ENCODE assay signal across 8 cellular contexts in genomic region chr1:64898107-64898861, GRCh38.
DNase-seq lines count a peak whose midpoint lies in the region; ATAC-seq lines count a peak whose summit lies in the region.

No MANE protein-coding gene starts in this region.

- intact Hi-C loops in activated T-helper 1 cell treated with anti-CD3 and anti-CD28 coated beads, Interleukin-12 subunit alpha, Interleukin-12 subunit beta, Interleukin-2, Interleukin-4 antibody, amounts not matched to agents 30 ng/mL and 10 ng/mL and 1 ng/mL, durations not matched to agents 14 hours and 24 hours and 36 hours (cut with micrococcal nuclease): loop anchor here (1.0 to 2.0 kb wide), 2 partner anchors 9 to 15 kb away; no protein-coding TSS in a partner anchor
- intact Hi-C loops in Right ventricle myocardium superior (cut with DNase I): no loop called here

- no peaks in the 10 kb centered on the region for H3K27me3 ChIP-seq in CD8-positive, alpha-beta memory T cell (ENCODE audit: insufficient read depth, low read length, poor library complexity, severe bottlenecking)

- H3K27me3 Mint-ChIP-seq in activated T-helper 1 cell treated with anti-CD3 and anti-CD28 coated beads, Interleukin-12 subunit alpha, Interleukin-12 subunit beta, Interleukin-2, Interleukin-4 antibody, amounts not matched to agents 30 ng/mL and 10 ng/mL and 1 ng/mL, durations not matched to agents 14 hours and 24 hours and 36 hours (ENCODE audit: insufficient read depth): no peaks in the 10 kb centered on the region
- H3K27me3 Mint-ChIP-seq in CD8-positive, alpha-beta memory T cell: no peaks in the 10 kb centered on the region

- H3K27ac Mint-ChIP-seq in activated T-helper 1 cell treated with anti-CD3 and anti-CD28 coated beads, Interleukin-12 subunit alpha, Interleukin-12 subunit beta, Interleukin-2, Interleukin-4 antibody, amounts not matched to agents 30 ng/mL and 10 ng/mL and 1 ng/mL, durations not matched to agents 14 hours and 24 hours and 36 hours: peak overlapping the region; percentile 3
- peak overlapping the region in 3 of 8 donors; percentile 38 to 58 (median 43) for H3K27ac Mint-ChIP-seq in CD8-positive, alpha-beta memory T cell

- DNase-seq in AG08395 (ENCODE audit: low spot score) (peak; percentile 94), NCI-H2029 (lab: John Stamatoyannopoulos, UW) (peak; percentile 66), Right ventricle myocardium superior (peak; percentile 85), pulmonary artery endothelial cell (ENCODE audit: low read depth, low spot score) (peak; percentile 93)
- DNase-seq in activated T-helper 1 cell treated with anti-CD3 and anti-CD28 coated beads, Interleukin-12 subunit alpha, Interleukin-12 subunit beta, Interleukin-2, Interleukin-4 antibody, amounts not matched to agents 30 ng/mL and 10 ng/mL and 1 ng/mL, durations not matched to agents 14 hours and 24 hours and 36 hours (ENCODE audit: low spot score): no peak
- no peak for DNase-seq in CD8-positive, alpha-beta memory T cell

- no peak overlapping the region for H3K4me3 Mint-ChIP-seq in activated T-helper 1 cell treated with anti-CD3 and anti-CD28 coated beads, Interleukin-12 subunit alpha, Interleukin-12 subunit beta, Interleukin-2, Interleukin-4 antibody, amounts not matched to agents 30 ng/mL and 10 ng/mL and 1 ng/mL, durations not matched to agents 14 hours and 24 hours and 36 hours
- H3K4me3 Mint-ChIP-seq in CD8-positive, alpha-beta memory T cell: peak overlapping the region in 3 of 7 donors; percentile 22 to 35 (median 28)

- H3K27ac ChIP-seq in CD8-positive, alpha-beta memory T cell (ENCODE audit: low read depth, low read length): no peak overlapping the region

- peaks cover 7% of the 10 kb centered on the region for H3K36me3 Mint-ChIP-seq in activated T-helper 1 cell treated with anti-CD3 and anti-CD28 coated beads, Interleukin-12 subunit alpha, Interleukin-12 subunit beta, Interleukin-2, Interleukin-4 antibody, amounts not matched to agents 30 ng/mL and 10 ng/mL and 1 ng/mL, durations not matched to agents 14 hours and 24 hours and 36 hours (ENCODE audit: low read depth)
- peaks cover 0 to 3% (median 0%) of the 10 kb centered on the region in 3 donors for H3K36me3 Mint-ChIP-seq in CD8-positive, alpha-beta memory T cell

- no peaks in the 10 kb centered on the region for H3K9me3 Mint-ChIP-seq in activated T-helper 1 cell treated with anti-CD3 and anti-CD28 coated beads, Interleukin-12 subunit alpha, Interleukin-12 subunit beta, Interleukin-2, Interleukin-4 antibody, amounts not matched to agents 30 ng/mL and 10 ng/mL and 1 ng/mL, durations not matched to agents 14 hours and 24 hours and 36 hours
- H3K9me3 Mint-ChIP-seq in CD8-positive, alpha-beta memory T cell: no peaks in the 10 kb centered on the region

- peaks cover 71% of the 10 kb centered on the region for H3K4me1 Mint-ChIP-seq in activated T-helper 1 cell treated with anti-CD3 and anti-CD28 coated beads, Interleukin-12 subunit alpha, Interleukin-12 subunit beta, Interleukin-2, Interleukin-4 antibody, amounts not matched to agents 30 ng/mL and 10 ng/mL and 1 ng/mL, durations not matched to agents 14 hours and 24 hours and 36 hours (ENCODE audit: low read depth)
- peaks cover 91 to 99% (median 99%) of the 10 kb centered on the region in 3 donors for H3K4me1 Mint-ChIP-seq in CD8-positive, alpha-beta memory T cell

- no peak overlapping the region for H3K4me3 ChIP-seq in CD8-positive, alpha-beta memory T cell (ENCODE audit: low read length)

- ATAC-seq in GM18502 (IDR thresholded peaks at IDR 0.05; ENCODE audit: poor library complexity, unreplicated experiment) (peak; percentile 62), HG02870 (IDR thresholded peaks at IDR 0.05; ENCODE audit: unreplicated experiment) (peak; percentile 45), Right ventricle myocardium superior (ENCODE audit: poor library complexity) (peak; percentile 96)

- H3K9me3 ChIP-seq in CD8-positive, alpha-beta memory T cell (ENCODE audit: low read length): no peaks in the 10 kb centered on the region

- peaks cover 71% of the 10 kb centered on the region for H3K4me1 ChIP-seq in CD8-positive, alpha-beta memory T cell (ENCODE audit: insufficient read depth, low read length)

- no peaks in the 10 kb centered on the region for H3K36me3 ChIP-seq in CD8-positive, alpha-beta memory T cell (ENCODE audit: insufficient read depth, low read length)

- POLR2A ChIA-PET in CD8-positive, alpha-beta memory T cell (lab: Charles Lee): no interaction called here

- CTCF ChIA-PET in CD8-positive, alpha-beta memory T cell (lab: Charles Lee): no interaction called here

Comparison
In these comparisons a context has a peak if more than half of its experiments do, and no peak if none do; other contexts are left out.
1. DNase-seq: peak in AG08395 (single experiment), NCI-H2029 (single experiment), Right ventricle myocardium superior (single experiment) and pulmonary artery endothelial cell (single experiment); none in activated T-helper 1 cell treated with anti-CD3 and anti-CD28 coated beads, Interleukin-12 subunit alpha, Interleukin-12 subunit beta, Interleukin-2, Interleukin-4 antibody, amounts not matched to agents 30 ng/mL and 10 ng/mL and 1 ng/mL, durations not matched to agents 14 hours and 24 hours and 36 hours (single experiment) and CD8-positive, alpha-beta memory T cell (0 of 5).
2. ATAC-seq: peak in every context shown above with its lines; median percentile 96 in Right ventricle myocardium superior; 62 in GM18502; 45 in HG02870.